10 cellular contexts compared by ENCODE assay signal in genomic region chrX:72020788-72021187, GRCh38.
A peak's percentile ranks its signal among the peaks of the same experiment; 100 is the strongest.
DNase-seq lines count a peak whose midpoint lies in the region; ATAC-seq lines count a peak whose summit lies in the region.
"Had no signal": no experiment of that assay in that cellular context is flagged by ENCODE, and none has a peak within 500 bp of the region (broad histone marks: within the 10 kb centered on the region; RNA-seq: fewer than 3 reads in every experiment).

No MANE protein-coding gene starts in this region.

- H3K4me3 ChIP-seq in skeletal muscle tissue (ENCODE audit: low read length in 3 of 3) = no peak overlapping the region
- H3K4me3 ChIP-seq: heart right ventricle had no signal

- peaks cover 8 to 14% (median 13%) of the 10 kb centered on the region in 3 donors for H3K4me1 Mint-ChIP-seq in IgD-negative memory B cell
- peaks cover 15% of the 10 kb centered on the region for H3K4me1 Mint-ChIP-seq in activated T-helper 1 cell treated with anti-CD3 and anti-CD28 coated beads, Interleukin-12 subunit alpha, Interleukin-12 subunit beta, Interleukin-2, Interleukin-4 antibody, amounts not matched to agents 30 ng/mL and 10 ng/mL and 1 ng/mL, durations not matched to agents 14 hours and 24 hours and 36 hours (ENCODE audit: low read depth)

- intact Hi-C loops in activated T-helper 1 cell treated with anti-CD3 and anti-CD28 coated beads, Interleukin-12 subunit alpha, Interleukin-12 subunit beta, Interleukin-2, Interleukin-4 antibody, amounts not matched to agents 30 ng/mL and 10 ng/mL and 1 ng/mL, durations not matched to agents 14 hours and 24 hours and 36 hours (cut with micrococcal nuclease) = no loop called here

- no peak for DNase-seq in NCI-H446 (lab: John Stamatoyannopoulos, UW)
- no peak for DNase-seq in activated T-helper 1 cell treated with anti-CD3 and anti-CD28 coated beads, Interleukin-12 subunit alpha, Interleukin-12 subunit beta, Interleukin-2, Interleukin-4 antibody, amounts not matched to agents 30 ng/mL and 10 ng/mL and 1 ng/mL, durations not matched to agents 14 hours and 24 hours and 36 hours (ENCODE audit: low spot score)
- DNase-seq in activated gamma-delta T cell treated with Interleukin-2 at 50 U/mL for 16 hours = no peak
- DNase-seq: Calu3, heart right ventricle had no signal

- H3K4me3 Mint-ChIP-seq in IgD-negative memory B cell = peak overlapping the region in 1 of 4 donors; percentile 53
- H3K4me3 Mint-ChIP-seq in activated T-helper 1 cell treated with anti-CD3 and anti-CD28 coated beads, Interleukin-12 subunit alpha, Interleukin-12 subunit beta, Interleukin-2, Interleukin-4 antibody, amounts not matched to agents 30 ng/mL and 10 ng/mL and 1 ng/mL, durations not matched to agents 14 hours and 24 hours and 36 hours = no peak overlapping the region

- no peaks in the 10 kb centered on the region for H3K36me3 ChIP-seq in skeletal muscle tissue (ENCODE audit: control insufficient read depth in 3 of 3, insufficient read depth in 3 of 3, low read length in 3 of 3)
- H3K36me3 ChIP-seq: heart right ventricle had no signal

- peaks cover 1% of the 10 kb centered on the region for H3K36me3 Mint-ChIP-seq in IgD-negative memory B cell
- no peaks in the 10 kb centered on the region for H3K36me3 Mint-ChIP-seq in activated T-helper 1 cell treated with anti-CD3 and anti-CD28 coated beads, Interleukin-12 subunit alpha, Interleukin-12 subunit beta, Interleukin-2, Interleukin-4 antibody, amounts not matched to agents 30 ng/mL and 10 ng/mL and 1 ng/mL, durations not matched to agents 14 hours and 24 hours and 36 hours (ENCODE audit: low read depth)

- peak overlapping the region; percentile 46 for H3K27ac ChIP-seq in skeletal muscle tissue (ENCODE audit: low read depth, low read length)

- peaks cover 20% of the 10 kb centered on the region for H3K27me3 Mint-ChIP-seq in IgD-negative memory B cell
- peaks cover 31% of the 10 kb centered on the region for H3K27me3 Mint-ChIP-seq in activated T-helper 1 cell treated with anti-CD3 and anti-CD28 coated beads, Interleukin-12 subunit alpha, Interleukin-12 subunit beta, Interleukin-2, Interleukin-4 antibody, amounts not matched to agents 30 ng/mL and 10 ng/mL and 1 ng/mL, durations not matched to agents 14 hours and 24 hours and 36 hours (ENCODE audit: insufficient read depth)

- H3K9me3 ChIP-seq in skeletal muscle tissue (ENCODE audit: control insufficient read depth in 3 of 3, low read length in 3 of 3) = no peaks in the 10 kb centered on the region
- H3K9me3 ChIP-seq: heart right ventricle had no signal

- no peak overlapping the region for H3K9ac ChIP-seq in skeletal muscle tissue (ENCODE audit: low read depth in 1 of 3, low read length in 3 of 3)

- H3K27ac Mint-ChIP-seq in IgD-negative memory B cell = peak overlapping the region in 2 of 3 donors; percentile 12 to 85
- H3K27ac Mint-ChIP-seq in activated T-helper 1 cell treated with anti-CD3 and anti-CD28 coated beads, Interleukin-12 subunit alpha, Interleukin-12 subunit beta, Interleukin-2, Interleukin-4 antibody, amounts not matched to agents 30 ng/mL and 10 ng/mL and 1 ng/mL, durations not matched to agents 14 hours and 24 hours and 36 hours = no peak overlapping the region

- peaks cover 0 to 23% (median 0%) of the 10 kb centered on the region in 3 donors for H3K27me3 ChIP-seq in skeletal muscle tissue (ENCODE audit: control insufficient read depth in 3 of 3, insufficient read depth in 3 of 3, low read length in 3 of 3)

- peaks cover 0 to 15% (median 5%) of the 10 kb centered on the region in 3 donors for H3K4me1 ChIP-seq in skeletal muscle tissue (ENCODE audit: control insufficient read depth in 3 of 3, insufficient read depth in 3 of 3, low read length in 3 of 3)

- H3K9me3 Mint-ChIP-seq in IgD-negative memory B cell = no peaks in the 10 kb centered on the region
- no peaks in the 10 kb centered on the region for H3K9me3 Mint-ChIP-seq in activated T-helper 1 cell treated with anti-CD3 and anti-CD28 coated beads, Interleukin-12 subunit alpha, Interleukin-12 subunit beta, Interleukin-2, Interleukin-4 antibody, amounts not matched to agents 30 ng/mL and 10 ng/mL and 1 ng/mL, durations not matched to agents 14 hours and 24 hours and 36 hours

- peak; percentile 69 for ATAC-seq in GM18867 (IDR thresholded peaks at IDR 0.05; ENCODE audit: unreplicated experiment)
- peak; percentile 64 for ATAC-seq in GM21576 (IDR thresholded peaks at IDR 0.05; ENCODE audit: unreplicated experiment)
- ATAC-seq: activated CD4-positive, CD25-positive, alpha-beta regulatory T cell treated with anti-CD3 and anti-CD28 coated beads, Interleukin-2, amount 50 U/mL, for 24 hours had no signal
